2 cellular contexts compared by ENCODE assay signal in genomic region chr12:6570264-6570887, GRCh38.
TF ChIP-seq lines count a peak whose summit lies in the region.

No MANE protein-coding gene starts in this region.

TF ChIP-seq in GM23338, 12 proteins besides CTCF, POLR2A, EP300 and RAD21:
- no peak; the same call in 1 of the 2 replicates for TF ChIP-seq POLR2AphosphoS5 (IDR thresholded peaks at IDR 0.05; ENCODE audit: low read depth)
- TF ChIP-seq, protein P1, sequence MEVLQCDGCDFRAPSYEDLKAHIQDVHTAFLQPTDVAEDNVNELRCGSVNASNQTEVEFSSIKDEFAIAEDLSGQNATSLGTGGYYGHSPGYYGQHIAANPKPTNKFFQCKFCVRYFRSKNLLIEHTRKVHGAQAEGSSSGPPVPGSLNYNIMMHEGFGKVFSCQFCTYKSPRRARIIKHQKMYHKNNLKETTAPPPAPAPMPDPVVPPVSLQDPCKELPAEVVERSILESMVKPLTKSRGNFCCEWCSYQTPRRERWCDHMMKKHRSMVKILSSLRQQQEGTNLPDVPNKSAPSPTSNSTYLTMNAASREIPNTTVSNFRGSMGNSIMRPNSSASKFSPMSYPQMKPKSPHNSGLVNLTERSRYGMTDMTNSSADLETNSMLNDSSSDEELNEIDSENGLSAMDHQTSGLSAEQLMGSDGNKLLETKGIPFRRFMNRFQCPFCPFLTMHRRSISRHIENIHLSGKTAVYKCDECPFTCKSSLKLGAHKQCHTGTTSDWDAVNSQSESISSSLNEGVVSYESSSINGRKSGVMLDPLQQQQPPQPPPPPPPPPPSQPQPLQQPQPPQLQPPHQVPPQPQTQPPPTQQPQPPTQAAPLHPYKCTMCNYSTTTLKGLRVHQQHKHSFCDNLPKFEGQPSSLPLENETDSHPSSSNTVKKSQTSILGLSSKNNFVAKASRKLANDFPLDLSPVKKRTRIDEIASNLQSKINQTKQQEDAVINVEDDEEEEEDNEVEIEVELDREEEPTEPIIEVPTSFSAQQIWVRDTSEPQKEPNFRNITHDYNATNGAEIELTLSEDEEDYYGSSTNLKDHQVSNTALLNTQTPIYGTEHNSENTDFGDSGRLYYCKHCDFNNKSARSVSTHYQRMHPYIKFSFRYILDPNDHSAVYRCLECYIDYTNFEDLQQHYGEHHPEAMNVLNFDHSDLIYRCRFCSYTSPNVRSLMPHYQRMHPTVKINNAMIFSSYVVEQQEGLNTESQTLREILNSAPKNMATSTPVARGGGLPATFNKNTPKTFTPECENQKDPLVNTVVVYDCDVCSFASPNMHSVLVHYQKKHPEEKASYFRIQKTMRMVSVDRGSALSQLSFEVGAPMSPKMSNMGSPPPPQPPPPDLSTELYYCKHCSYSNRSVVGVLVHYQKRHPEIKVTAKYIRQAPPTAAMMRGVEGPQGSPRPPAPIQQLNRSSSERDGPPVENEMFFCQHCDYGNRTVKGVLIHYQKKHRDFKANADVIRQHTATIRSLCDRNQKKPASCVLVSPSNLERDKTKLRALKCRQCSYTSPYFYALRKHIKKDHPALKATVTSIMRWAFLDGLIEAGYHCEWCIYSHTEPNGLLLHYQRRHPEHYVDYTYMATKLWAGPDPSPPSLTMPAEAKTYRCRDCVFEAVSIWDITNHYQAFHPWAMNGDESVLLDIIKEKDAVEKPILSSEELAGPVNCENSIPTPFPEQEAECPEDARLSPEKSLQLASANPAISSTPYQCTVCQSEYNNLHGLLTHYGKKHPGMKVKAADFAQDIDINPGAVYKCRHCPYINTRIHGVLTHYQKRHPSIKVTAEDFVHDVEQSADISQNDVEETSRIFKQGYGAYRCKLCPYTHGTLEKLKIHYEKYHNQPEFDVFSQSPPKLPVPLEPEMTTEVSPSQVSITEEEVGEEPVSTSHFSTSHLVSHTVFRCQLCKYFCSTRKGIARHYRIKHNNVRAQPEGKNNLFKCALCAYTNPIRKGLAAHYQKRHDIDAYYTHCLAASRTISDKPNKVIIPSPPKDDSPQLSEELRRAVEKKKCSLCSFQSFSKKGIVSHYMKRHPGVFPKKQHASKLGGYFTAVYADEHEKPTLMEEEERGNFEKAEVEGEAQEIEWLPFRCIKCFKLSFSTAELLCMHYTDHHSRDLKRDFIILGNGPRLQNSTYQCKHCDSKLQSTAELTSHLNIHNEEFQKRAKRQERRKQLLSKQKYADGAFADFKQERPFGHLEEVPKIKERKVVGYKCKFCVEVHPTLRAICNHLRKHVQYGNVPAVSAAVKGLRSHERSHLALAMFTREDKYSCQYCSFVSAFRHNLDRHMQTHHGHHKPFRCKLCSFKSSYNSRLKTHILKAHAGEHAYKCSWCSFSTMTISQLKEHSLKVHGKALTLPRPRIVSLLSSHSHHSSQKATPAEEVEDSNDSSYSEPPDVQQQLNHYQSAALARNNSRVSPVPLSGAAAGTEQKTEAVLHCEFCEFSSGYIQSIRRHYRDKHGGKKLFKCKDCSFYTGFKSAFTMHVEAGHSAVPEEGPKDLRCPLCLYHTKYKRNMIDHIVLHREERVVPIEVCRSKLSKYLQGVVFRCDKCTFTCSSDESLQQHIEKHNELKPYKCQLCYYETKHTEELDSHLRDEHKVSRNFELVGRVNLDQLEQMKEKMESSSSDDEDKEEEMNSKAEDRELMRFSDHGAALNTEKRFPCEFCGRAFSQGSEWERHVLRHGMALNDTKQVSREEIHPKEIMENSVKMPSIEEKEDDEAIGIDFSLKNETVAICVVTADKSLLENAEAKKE (CRISPR knock-in tag; IDR thresholded peaks at IDR 0.05): no peak
- TF ChIP-seq ZNF331 (CRISPR knock-in tag; IDR thresholded peaks at IDR 0.05; ENCODE audit: low read depth): no peak
- TF ChIP-seq REST (IDR thresholded peaks at IDR 0.05; ENCODE audit: unreplicated experiment): no peak

TF ChIP-seq in HepG2, 621 proteins besides CTCF, POLR2A, EP300 and RAD21 (continues in another document):
- no peak for TF ChIP-seq RNF219 (CRISPR knock-in tag; IDR thresholded peaks at IDR 0.05)
- no peak for TF ChIP-seq ZNF101 (CRISPR knock-in tag; IDR thresholded peaks at IDR 0.05; ENCODE audit: borderline replicate concordance, low read depth)
- TF ChIP-seq YY1 (IDR thresholded peaks at IDR 0.05; ENCODE audit: insufficient read depth, insufficient replicate concordance, low read depth, low read length): peak; percentile 17
- TF ChIP-seq ZBTB21 (CRISPR knock-in tag; IDR thresholded peaks at IDR 0.05): no peak
- TF ChIP-seq ZNF484 (CRISPR knock-in tag; IDR thresholded peaks at IDR 0.05; ENCODE audit: borderline replicate concordance, low read depth): no peak
- no peak for TF ChIP-seq ZNF616 (CRISPR knock-in tag; IDR thresholded peaks at IDR 0.05; ENCODE audit: low read depth)
- TF ChIP-seq NONO (IDR thresholded peaks at IDR 0.05): no peak
- 0 out of 2 replicates have a peak, but pooled peaks have one; percentile 44 for TF ChIP-seq NONO (CRISPR knock-in tag; conservative IDR thresholded peaks at IDR 0.05)
- TF ChIP-seq SMARCE1 (IDR thresholded peaks at IDR 0.05; ENCODE audit: borderline replicate concordance): no peak
- TF ChIP-seq, protein P2, sequence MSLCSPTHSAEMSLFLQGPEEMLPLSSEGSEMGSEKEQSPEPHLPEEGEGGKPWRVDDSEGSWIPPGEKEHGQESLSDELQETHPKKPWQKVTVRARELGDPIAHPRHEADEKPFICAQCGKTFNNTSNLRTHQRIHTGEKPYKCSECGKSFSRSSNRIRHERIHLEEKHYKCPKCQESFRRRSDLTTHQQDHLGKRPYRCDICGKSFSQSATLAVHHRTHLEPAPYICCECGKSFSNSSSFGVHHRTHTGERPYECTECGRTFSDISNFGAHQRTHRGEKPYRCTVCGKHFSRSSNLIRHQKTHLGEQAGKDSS (CRISPR knock-in tag; IDR thresholded peaks at IDR 0.05; ENCODE audit: borderline replicate concordance, low read depth): no peak
- TF ChIP-seq, protein P3, sequence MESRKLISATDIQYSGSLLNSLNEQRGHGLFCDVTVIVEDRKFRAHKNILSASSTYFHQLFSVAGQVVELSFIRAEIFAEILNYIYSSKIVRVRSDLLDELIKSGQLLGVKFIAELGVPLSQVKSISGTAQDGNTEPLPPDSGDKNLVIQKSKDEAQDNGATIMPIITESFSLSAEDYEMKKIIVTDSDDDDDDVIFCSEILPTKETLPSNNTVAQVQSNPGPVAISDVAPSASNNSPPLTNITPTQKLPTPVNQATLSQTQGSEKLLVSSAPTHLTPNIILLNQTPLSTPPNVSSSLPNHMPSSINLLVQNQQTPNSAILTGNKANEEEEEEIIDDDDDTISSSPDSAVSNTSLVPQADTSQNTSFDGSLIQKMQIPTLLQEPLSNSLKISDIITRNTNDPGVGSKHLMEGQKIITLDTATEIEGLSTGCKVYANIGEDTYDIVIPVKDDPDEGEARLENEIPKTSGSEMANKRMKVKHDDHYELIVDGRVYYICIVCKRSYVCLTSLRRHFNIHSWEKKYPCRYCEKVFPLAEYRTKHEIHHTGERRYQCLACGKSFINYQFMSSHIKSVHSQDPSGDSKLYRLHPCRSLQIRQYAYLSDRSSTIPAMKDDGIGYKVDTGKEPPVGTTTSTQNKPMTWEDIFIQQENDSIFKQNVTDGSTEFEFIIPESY (CRISPR knock-in tag; IDR thresholded peaks at IDR 0.05): peak; percentile 100
- TF ChIP-seq, protein P4, sequence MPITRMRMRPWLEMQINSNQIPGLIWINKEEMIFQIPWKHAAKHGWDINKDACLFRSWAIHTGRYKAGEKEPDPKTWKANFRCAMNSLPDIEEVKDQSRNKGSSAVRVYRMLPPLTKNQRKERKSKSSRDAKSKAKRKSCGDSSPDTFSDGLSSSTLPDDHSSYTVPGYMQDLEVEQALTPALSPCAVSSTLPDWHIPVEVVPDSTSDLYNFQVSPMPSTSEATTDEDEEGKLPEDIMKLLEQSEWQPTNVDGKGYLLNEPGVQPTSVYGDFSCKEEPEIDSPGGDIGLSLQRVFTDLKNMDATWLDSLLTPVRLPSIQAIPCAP (CRISPR knock-in tag; IDR thresholded peaks at IDR 0.05; ENCODE audit: low read depth): no peak
- TF ChIP-seq ZNF496 (CRISPR knock-in tag; IDR thresholded peaks at IDR 0.05; ENCODE audit: insufficient replicate concordance): no peak
- TF ChIP-seq NRL (CRISPR knock-in tag; IDR thresholded peaks at IDR 0.05; ENCODE audit: borderline replicate concordance): no peak
- 0 out of 2 replicates have a peak, but pooled peaks have one; percentile 19 for TF ChIP-seq ERF (CRISPR knock-in tag; IDR thresholded peaks at IDR 0.05)
- TF ChIP-seq, protein P5, sequence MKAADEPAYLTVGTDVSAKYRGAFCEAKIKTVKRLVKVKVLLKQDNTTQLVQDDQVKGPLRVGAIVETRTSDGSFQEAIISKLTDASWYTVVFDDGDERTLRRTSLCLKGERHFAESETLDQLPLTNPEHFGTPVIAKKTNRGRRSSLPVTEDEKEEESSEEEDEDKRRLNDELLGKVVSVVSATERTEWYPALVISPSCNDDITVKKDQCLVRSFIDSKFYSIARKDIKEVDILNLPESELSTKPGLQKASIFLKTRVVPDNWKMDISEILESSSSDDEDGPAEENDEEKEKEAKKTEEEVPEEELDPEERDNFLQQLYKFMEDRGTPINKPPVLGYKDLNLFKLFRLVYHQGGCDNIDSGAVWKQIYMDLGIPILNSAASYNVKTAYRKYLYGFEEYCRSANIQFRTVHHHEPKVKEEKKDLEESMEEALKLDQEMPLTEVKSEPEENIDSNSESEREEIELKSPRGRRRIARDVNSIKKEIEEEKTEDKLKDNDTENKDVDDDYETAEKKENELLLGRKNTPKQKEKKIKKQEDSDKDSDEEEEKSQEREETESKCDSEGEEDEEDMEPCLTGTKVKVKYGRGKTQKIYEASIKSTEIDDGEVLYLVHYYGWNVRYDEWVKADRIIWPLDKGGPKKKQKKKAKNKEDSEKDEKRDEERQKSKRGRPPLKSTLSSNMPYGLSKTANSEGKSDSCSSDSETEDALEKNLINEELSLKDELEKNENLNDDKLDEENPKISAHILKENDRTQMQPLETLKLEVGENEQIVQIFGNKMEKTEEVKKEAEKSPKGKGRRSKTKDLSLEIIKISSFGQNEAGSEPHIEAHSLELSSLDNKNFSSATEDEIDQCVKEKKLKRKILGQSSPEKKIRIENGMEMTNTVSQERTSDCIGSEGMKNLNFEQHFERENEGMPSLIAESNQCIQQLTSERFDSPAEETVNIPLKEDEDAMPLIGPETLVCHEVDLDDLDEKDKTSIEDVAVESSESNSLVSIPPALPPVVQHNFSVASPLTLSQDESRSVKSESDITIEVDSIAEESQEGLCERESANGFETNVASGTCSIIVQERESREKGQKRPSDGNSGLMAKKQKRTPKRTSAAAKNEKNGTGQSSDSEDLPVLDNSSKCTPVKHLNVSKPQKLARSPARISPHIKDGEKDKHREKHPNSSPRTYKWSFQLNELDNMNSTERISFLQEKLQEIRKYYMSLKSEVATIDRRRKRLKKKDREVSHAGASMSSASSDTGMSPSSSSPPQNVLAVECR (CRISPR knock-in tag; IDR thresholded peaks at IDR 0.05; ENCODE audit: borderline replicate concordance): peak; percentile 35; the same call in 1 of the 2 replicates
- TF ChIP-seq FOXM1 (CRISPR knock-in tag; IDR thresholded peaks at IDR 0.05): no peak
- TF ChIP-seq, protein P6, sequence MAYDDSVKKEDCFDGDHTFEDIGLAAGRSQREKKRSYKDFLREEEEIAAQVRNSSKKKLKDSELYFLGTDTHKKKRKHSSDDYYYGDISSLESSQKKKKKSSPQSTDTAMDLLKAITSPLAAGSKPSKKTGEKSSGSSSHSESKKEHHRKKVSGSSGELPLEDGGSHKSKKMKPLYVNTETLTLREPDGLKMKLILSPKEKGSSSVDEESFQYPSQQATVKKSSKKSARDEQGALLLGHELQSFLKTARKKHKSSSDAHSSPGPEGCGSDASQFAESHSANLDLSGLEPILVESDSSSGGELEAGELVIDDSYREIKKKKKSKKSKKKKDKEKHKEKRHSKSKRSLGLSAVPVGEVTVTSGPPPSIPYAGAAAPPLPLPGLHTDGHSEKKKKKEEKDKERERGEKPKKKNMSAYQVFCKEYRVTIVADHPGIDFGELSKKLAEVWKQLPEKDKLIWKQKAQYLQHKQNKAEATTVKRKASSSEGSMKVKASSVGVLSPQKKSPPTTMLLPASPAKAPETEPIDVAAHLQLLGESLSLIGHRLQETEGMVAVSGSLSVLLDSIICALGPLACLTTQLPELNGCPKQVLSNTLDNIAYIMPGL (CRISPR knock-in tag; IDR thresholded peaks at IDR 0.05; ENCODE audit: borderline replicate concordance in 1 of 2, low read depth in 1 of 2): peak in 1 of 2 experiments; percentile 68; a peak in 2 of 4 replicates
- no peak for TF ChIP-seq ZNF746 (CRISPR knock-in tag; IDR thresholded peaks at IDR 0.05)
- peak; percentile 41 for TF ChIP-seq STAG1 (CRISPR knock-in tag; IDR thresholded peaks at IDR 0.05)
- 0 out of 2 replicates have a peak, but pooled peaks have one; percentile 13 for TF ChIP-seq ETV5 (CRISPR knock-in tag; IDR thresholded peaks at IDR 0.05; ENCODE audit: borderline replicate concordance)
- TF ChIP-seq SCMH1 (CRISPR knock-in tag; IDR thresholded peaks at IDR 0.05; ENCODE audit: borderline replicate concordance): no peak
- TF ChIP-seq SP4 (CRISPR knock-in tag; IDR thresholded peaks at IDR 0.05): peak; percentile 44; the same call in 1 of the 2 replicates
- peak; percentile 38 for TF ChIP-seq XRCC5 (optimal IDR thresholded peaks at IDR 0.05; ENCODE audit: low read length)
- TF ChIP-seq ZNF33B (CRISPR knock-in tag; IDR thresholded peaks at IDR 0.05): no peak
- TF ChIP-seq ETS1 (CRISPR knock-in tag; IDR thresholded peaks at IDR 0.05): no peak
- no peak for TF ChIP-seq ZNF589 (CRISPR knock-in tag; conservative IDR thresholded peaks at IDR 0.05)
